In genomic region chr1:2270260-2271100, GRCh38 we compare ENCODE assay signal across 1 cellular context.
A peak's percentile ranks its signal among the peaks of the same experiment; 100 is the strongest.
TF ChIP-seq lines count a peak whose summit lies in the region.

No MANE protein-coding gene starts in this region.

TF ChIP-seq in HepG2, 621 proteins besides CTCF, POLR2A, EP300 and RAD21 (continued from another document and continues in another):
- TF ChIP-seq ETS1 (CRISPR knock-in tag; IDR thresholded peaks at IDR 0.05) (no peak), RERE (CRISPR knock-in tag; IDR thresholded peaks at IDR 0.05; ENCODE audit: low read depth) (no peak), ZNF350 (CRISPR knock-in tag; IDR thresholded peaks at IDR 0.05; ENCODE audit: borderline replicate concordance, low read depth) (0 out of 2 replicates have a peak, but pooled peaks have one; percentile 24), ZBTB46 (CRISPR knock-in tag; IDR thresholded peaks at IDR 0.05; ENCODE audit: borderline replicate concordance) (no peak), NAIF1 (CRISPR knock-in tag; IDR thresholded peaks at IDR 0.05; ENCODE audit: borderline replicate concordance) (no peak), SMC3 (IDR thresholded peaks at IDR 0.05; ENCODE audit: low read length) (no peak), SNAPC5 (CRISPR knock-in tag; IDR thresholded peaks at IDR 0.05; ENCODE audit: borderline replicate concordance) (no peak), PAX8 (CRISPR knock-in tag; IDR thresholded peaks at IDR 0.05; ENCODE audit: borderline replicate concordance) (no peak), ATF2 (CRISPR knock-in tag; IDR thresholded peaks at IDR 0.05) (no peak), NFKB2 (CRISPR knock-in tag; IDR thresholded peaks at IDR 0.05; ENCODE audit: borderline replicate concordance) (peak; percentile 41; the same call in 1 of the 2 replicates), STAT5B (CRISPR knock-in tag; IDR thresholded peaks at IDR 0.05) (no peak), ZNF468 (CRISPR knock-in tag; IDR thresholded peaks at IDR 0.05) (0 out of 2 replicates have a peak, but pooled peaks have one; percentile 52), HOXA9 (CRISPR knock-in tag; IDR thresholded peaks at IDR 0.05; ENCODE audit: borderline replicate concordance) (no peak), ZBTB14 (CRISPR knock-in tag; IDR thresholded peaks at IDR 0.05) (no peak), ZNF136 (CRISPR knock-in tag; IDR thresholded peaks at IDR 0.05; ENCODE audit: low read depth) (no peak), BRD4 (CRISPR knock-in tag; IDR thresholded peaks at IDR 0.05) (no peak), NBN (conservative IDR thresholded peaks at IDR 0.05) (no peak), TBX2 (CRISPR knock-in tag; IDR thresholded peaks at IDR 0.05; ENCODE audit: borderline replicate concordance) (peak; percentile 82), MXI1 (IDR thresholded peaks at IDR 0.05; ENCODE audit: borderline replicate concordance, low read depth, low read length) (no peak), NFAT5 (CRISPR knock-in tag; IDR thresholded peaks at IDR 0.05) (0 out of 2 replicates have a peak, but pooled peaks have one; percentile 15), GTF3A (CRISPR knock-in tag; conservative IDR thresholded peaks at IDR 0.05) (no peak), ZKSCAN5 (CRISPR knock-in tag; IDR thresholded peaks at IDR 0.05) (no peak), RAD51 (IDR thresholded peaks at IDR 0.05; ENCODE audit: borderline replicate concordance) (no peak), ELK4 (CRISPR knock-in tag; IDR thresholded peaks at IDR 0.05; ENCODE audit: borderline replicate concordance) (no peak), ZNF234 (CRISPR knock-in tag; conservative IDR thresholded peaks at IDR 0.05) (no peak), HNRNPL (IDR thresholded peaks at IDR 0.05; ENCODE audit: low read depth, low read length) (peak; percentile 73), ZNF616 (CRISPR knock-in tag; IDR thresholded peaks at IDR 0.05; ENCODE audit: low read depth) (no peak), ZNF770 (CRISPR knock-in tag; IDR thresholded peaks at IDR 0.05) (0 out of 2 replicates have a peak, but pooled peaks have one; percentile 23), ZBTB2 (CRISPR knock-in tag; IDR thresholded peaks at IDR 0.05; ENCODE audit: low read depth) (no peak)
